ENCODE assay signal across 20 cellular contexts in the genomic region with DNA sequence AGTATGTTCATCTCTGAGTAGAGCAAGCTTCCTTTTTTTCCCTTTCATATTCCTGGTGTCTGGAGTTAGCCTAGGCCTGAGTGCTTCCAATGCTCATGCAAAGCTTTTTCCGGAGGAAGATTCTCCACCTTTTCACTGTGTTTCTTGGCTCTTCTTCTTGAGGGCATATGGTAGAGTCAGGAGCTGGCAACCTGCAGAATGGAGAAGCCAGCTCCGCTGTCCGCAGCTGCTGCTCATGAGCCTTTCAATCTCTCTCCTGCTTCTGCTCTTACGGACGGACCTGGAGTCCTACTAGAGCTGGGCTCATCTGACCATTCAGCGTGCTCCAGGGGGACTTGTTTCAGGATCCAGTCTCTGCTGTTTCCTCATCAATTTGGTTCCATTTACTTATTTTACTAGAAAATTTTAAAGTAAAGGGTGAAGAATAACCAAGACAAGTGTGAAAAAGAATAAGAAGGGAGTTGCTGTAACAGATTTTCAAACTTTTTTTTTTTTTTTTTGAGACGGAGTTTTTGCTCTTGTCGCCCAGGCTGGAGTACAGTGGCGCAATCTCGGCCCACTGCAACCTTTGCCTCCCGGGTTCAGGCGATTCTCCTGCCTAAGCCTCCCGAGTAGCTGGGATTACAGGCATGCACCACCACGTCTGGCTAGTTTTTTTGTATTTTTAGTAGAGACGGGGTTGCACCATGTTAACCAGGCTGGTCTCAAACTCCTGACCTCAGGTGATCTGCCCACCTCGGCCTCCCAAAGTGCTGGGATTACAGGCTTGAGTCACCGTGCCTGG. TPM values are rescaled to one million over a fixed set of nuclear protein-coding genes. Genes with fewer than 3 reads are reported as not detected.
DNase-seq lines count a peak whose midpoint lies in the region; ATAC-seq and TF ChIP-seq lines count a peak whose summit lies in the region.
"Had no signal": no experiment of that assay in that cellular context is flagged by ENCODE, and none has a peak within 500 bp of the region (broad histone marks: within the 10 kb centered on the region; RNA-seq: fewer than 3 reads in every experiment).

No MANE protein-coding gene starts in this region.

- no peaks in the 10 kb centered on the region for H3K9me3 ChIP-seq in mucosa of descending colon

- TF ChIP-seq CTCF in mucosa of descending colon (IDR thresholded peaks at IDR 0.05) = no peak

- H3K9me3 Mint-ChIP-seq in activated T-helper 17 cell treated with anti-CD3 and anti-CD28 coated beads, Interleukin-2, amount 50 U/mL, for 72 hours = no peaks in the 10 kb centered on the region
- H3K9me3 Mint-ChIP-seq in effector memory CD8-positive, alpha-beta T cell = no peaks in the 10 kb centered on the region
- H3K9me3 Mint-ChIP-seq: CD4-positive, alpha-beta T cell had no signal

- no peak for ATAC-seq in activated T-helper 17 cell treated with anti-CD3 and anti-CD28 coated beads, Interleukin-2, amount 50 U/mL, for 72 hours (replicated peaks)
- no peak for ATAC-seq in effector memory CD8-positive, alpha-beta T cell (replicated peaks)
- ATAC-seq in mucosa of descending colon = no peak
- ATAC-seq: Panc1 had no signal

- intact Hi-C loops in mucosa of descending colon (cut with DNase I, micrococcal nuclease) = no loop called here

- no peak overlapping the region for H3K4me3 Mint-ChIP-seq in activated T-helper 17 cell treated with anti-CD3 and anti-CD28 coated beads, Interleukin-2, amount 50 U/mL, for 72 hours
- H3K4me3 Mint-ChIP-seq in effector memory CD8-positive, alpha-beta T cell = no peak overlapping the region
- H3K4me3 Mint-ChIP-seq: B cell; CD4-positive, alpha-beta T cell had no signal

- no peaks in the 10 kb centered on the region for H3K4me1 ChIP-seq in mucosa of descending colon (ENCODE audit: low read depth)

- no peaks in the 10 kb centered on the region for H3K27me3 Mint-ChIP-seq in activated T-helper 17 cell treated with anti-CD3 and anti-CD28 coated beads, Interleukin-2, amount 50 U/mL, for 72 hours
- H3K27me3 Mint-ChIP-seq in effector memory CD8-positive, alpha-beta T cell = no peaks in the 10 kb centered on the region
- H3K27me3 Mint-ChIP-seq: B cell; CD4-positive, alpha-beta T cell had no signal

- peaks cover 61% of the 10 kb centered on the region for H3K36me3 Mint-ChIP-seq in activated T-helper 17 cell treated with anti-CD3 and anti-CD28 coated beads, Interleukin-2, amount 50 U/mL, for 72 hours (ENCODE audit: low read depth)
- H3K36me3 Mint-ChIP-seq in effector memory CD8-positive, alpha-beta T cell (ENCODE audit: insufficient read depth) = peaks cover 34% of the 10 kb centered on the region

- peaks cover 38% of the 10 kb centered on the region for H3K4me1 Mint-ChIP-seq in activated T-helper 17 cell treated with anti-CD3 and anti-CD28 coated beads, Interleukin-2, amount 50 U/mL, for 72 hours
- peaks cover 47 to 51% of the 10 kb centered on the region in 2 donors for H3K4me1 Mint-ChIP-seq in effector memory CD8-positive, alpha-beta T cell (ENCODE audit: low read depth in 2 of 2)

- no peak overlapping the region for H3K4me3 ChIP-seq in mucosa of descending colon

- DNase-seq in DMS 273 (lab: John Stamatoyannopoulos, UW; ENCODE audit: unreplicated experiment) (peak; percentile 48), DMS 273 treated with DMSO at 0.1 percent for 48 hours (lab: John Stamatoyannopoulos, UW) (no peak), hypothalamus (lab: John Stamatoyannopoulos, UW) (no peak), mucosa of descending colon (no peak), kidney glomerular epithelial cell (lab: John Stamatoyannopoulos, UW) (no peak)
- no peak for DNase-seq in effector memory CD8-positive, alpha-beta T cell
- DNase-seq: CD4-positive, alpha-beta T cell; DND-41; GDM1; GOT3; KG1; NCI-H1048; NCI-H146; NCI-H2081 treated with DMSO at 0.1 percent for 48 hours; NCI-H524 treated with DMSO at 0.1 percent for 48 hours had no signal

- peak overlapping the region; percentile 54 for H3K27ac ChIP-seq in temporal lobe (ENCODE audit: low read depth, low read length)
- H3K27ac ChIP-seq: 22Rv1 had no signal

- no peaks in the 10 kb centered on the region for H3K36me3 ChIP-seq in mucosa of descending colon (ENCODE audit: low read depth)

- peak overlapping the region; percentile 60 for H3K27ac Mint-ChIP-seq in activated T-helper 17 cell treated with anti-CD3 and anti-CD28 coated beads, Interleukin-2, amount 50 U/mL, for 72 hours
- H3K27ac Mint-ChIP-seq in effector memory CD8-positive, alpha-beta T cell = peak overlapping the region; percentile 86 to 95
- H3K27ac Mint-ChIP-seq: B cell; CD4-positive, alpha-beta T cell had no signal

RNA-seq across cellular contexts. Expression of a gene that starts 20.5 kb away (rescaled TPM):
- 10 to 100 TPM; 45.6 to 46.6 TPM for total RNA-seq in activated T-helper 17 cell treated with anti-CD3 and anti-CD28 coated beads, Interleukin-2, amount 50 U/mL, for 72 hours
- total RNA-seq in temporal lobe (48.7 TPM), mucosa of descending colon (10 to 100 TPM; 54.3 to 61.7 (median 58.8) TPM)

RNA-seq across cellular contexts. Expression of a gene that starts 36.8 kb away (rescaled TPM):
- 1 to 10 TPM; 3.2 to 6.5 TPM for total RNA-seq in activated T-helper 17 cell treated with anti-CD3 and anti-CD28 coated beads, Interleukin-2, amount 50 U/mL, for 72 hours
- total RNA-seq in temporal lobe = 17.2 TPM
- total RNA-seq in mucosa of descending colon = 1 to 10 TPM; 2.8 to 6.3 (median 5.2) TPM

RNA-seq across cellular contexts. Expression of a gene that starts 56.2 kb away (rescaled TPM):
- total RNA-seq in activated T-helper 17 cell treated with anti-CD3 and anti-CD28 coated beads, Interleukin-2, amount 50 U/mL, for 72 hours = 10 to 100 TPM; 29.1 to 30.4 TPM
- total RNA-seq in temporal lobe (52.4 TPM), mucosa of descending colon (100 to 1,000 TPM; 232 to 318 (median 250) TPM)
